Comparison of ENCODE assay signal across 8 cellular contexts in genomic region chr19:8512115-8512967, GRCh38. TPM values are rescaled to one million over a fixed set of nuclear protein-coding genes. Genes with fewer than 3 reads are reported as not detected.
DNase-seq lines count a peak whose midpoint lies in the region; TF ChIP-seq lines count a peak whose summit lies in the region.

No MANE protein-coding gene starts in this region.

- H3K27ac ChIP-seq in muscle layer of colon (ENCODE audit: low read depth, low read length): peak overlapping the region; percentile 78

- no peak for TF ChIP-seq EP300 in Ishikawa (IDR thresholded peaks at IDR 0.05; ENCODE audit: borderline replicate concordance)

- H3K4me3 ChIP-seq in adipocyte (ENCODE audit: low read length) (no peak overlapping the region), muscle layer of colon (ENCODE audit: low read depth in 1 of 2, low read length in 2 of 2) (peak overlapping the region in 1 of 2 donors; percentile 76)

- H3K9me3 ChIP-seq in adipocyte (ENCODE audit: control insufficient read depth, low read length) (no peaks in the 10 kb centered on the region), muscle layer of colon (ENCODE audit: low read length) (no peaks in the 10 kb centered on the region)

- peak; percentile 49 for DNase-seq in Daoy (ENCODE audit: low read depth)
- DNase-seq in adipocyte (ENCODE audit: low read depth): peak; percentile 51
- DNase-seq in GM19238 (ENCODE audit: insufficient read length, low spot score): no peak
- no peak for DNase-seq in NCI-H345 (lab: John Stamatoyannopoulos, UW)
- DNase-seq in activated gamma-delta T cell treated with Interleukin-2 at 50 U/mL for 16 hours: no peak
- no peak for DNase-seq in HK-2 (ENCODE audit: unreplicated experiment)

- TF ChIP-seq RAD21 in Ishikawa (IDR thresholded peaks at IDR 0.05; ENCODE audit: low read depth): no peak

- H3K36me3 ChIP-seq in adipocyte (ENCODE audit: control insufficient read depth, insufficient read depth, low read length, severe bottlenecking) (peaks cover 2% of the 10 kb centered on the region), muscle layer of colon (ENCODE audit: insufficient read depth, low read length) (no peaks in the 10 kb centered on the region)

- H3K27me3 ChIP-seq in adipocyte (replicated peaks; ENCODE audit: control insufficient read depth, insufficient read depth, low read length) (no peaks in the 10 kb centered on the region), muscle layer of colon (ENCODE audit: control insufficient read depth in 1 of 2, insufficient read depth in 2 of 2, low read length in 2 of 2) (no peaks in the 10 kb centered on the region)

- H3K4me1 ChIP-seq in adipocyte (ENCODE audit: control insufficient read depth, insufficient read depth, low read length) (peaks cover 19% of the 10 kb centered on the region), muscle layer of colon (ENCODE audit: insufficient read depth, low read length) (peaks cover 18% of the 10 kb centered on the region)

- H3K9ac ChIP-seq in adipocyte (ENCODE audit: low read length) (peak overlapping the region; percentile 95), muscle layer of colon (ENCODE audit: low read length) (no peak overlapping the region)

TF ChIP-seq in Ishikawa, 13 proteins besides CTCF, POLR2A, EP300 and RAD21:
- no peak for TF ChIP-seq CEBPB (IDR thresholded peaks at IDR 0.05)
- no peak for TF ChIP-seq FOXM1 (IDR thresholded peaks at IDR 0.05; ENCODE audit: borderline replicate concordance, low read depth)
- TF ChIP-seq NFIC (IDR thresholded peaks at IDR 0.05): no peak
- peak; percentile 75 for TF ChIP-seq EGR1 (IDR thresholded peaks at IDR 0.05)

RNA-seq across cellular contexts. Expression of gene ZNF414, which starts 1.6 kb away (rescaled TPM):
- total RNA-seq in Daoy (2014; rRNA removed; shearing (Covaris generic)): 5.7 and 6.8 TPM in 2 replicates

RNA-seq across cellular contexts. Expression of gene PRAM1, which starts 9.9 kb away (rescaled TPM):
- not detected in 2 replicates for total RNA-seq in Daoy (2014; rRNA removed; shearing (Covaris generic))

Comparison
In these comparisons a context has a peak if more than half of its experiments do, and no peak if none do; other contexts are left out.
1. DNase-seq: peak in Daoy (single experiment) and adipocyte (single experiment); none in GM19238 (single experiment), NCI-H345 (single experiment), activated gamma-delta T cell treated with Interleukin-2 at 50 U/mL for 16 hours (single experiment) and HK-2 (single experiment).